Comparison of ENCODE assay signal across 8 cellular contexts in genomic region chr7:3301831-3302618, GRCh38. TPM values are rescaled to one million over a fixed set of nuclear protein-coding genes. Genes with fewer than 3 reads are reported as not detected.
DNase-seq lines count a peak whose midpoint lies in the region; ATAC-seq, FAIRE-seq and TF ChIP-seq lines count a peak whose summit lies in the region.

No MANE protein-coding gene starts in this region.

- H3K4me1 Mint-ChIP-seq in activated T-cell treated with anti-CD3 and anti-CD28 coated beads, Interleukin-2, amount 50 U/mL, for 72 hours (ENCODE audit: low read depth) = peaks cover 18% of the 10 kb centered on the region

- intact Hi-C loops in heart right ventricle (cut with DNase I) = loop anchor here in 4 of 10 donors (5.0 to 10.0 kb wide), 3 partner anchors 437 to 595 kb away; no protein-coding TSS in a partner anchor
- intact Hi-C loops in pancreas (cut with DNase I) = loop anchor here in 1 of 3 donors (10.0 kb wide), 1 partner anchor 593 kb away; no protein-coding TSS in a partner anchor

- TF ChIP-seq CTCF in heart right ventricle (IDR thresholded peaks at IDR 0.05) (peak in 5 of 9 donors; percentile 14 to 32 (median 22)), pancreas (IDR thresholded peaks at IDR 0.05) (no peak), D721Med (IDR thresholded peaks at IDR 0.05; ENCODE audit: insufficient read depth, missing control alignments) (no peak)

- peaks cover 0 to 54% (median 16%) of the 10 kb centered on the region in 7 donors for H3K27me3 ChIP-seq in heart right ventricle
- no peaks in the 10 kb centered on the region for H3K27me3 ChIP-seq in pancreas

- H3K9me3 ChIP-seq in heart right ventricle = no peaks in the 10 kb centered on the region
- no peaks in the 10 kb centered on the region for H3K9me3 ChIP-seq in pancreas

- H3K27ac ChIP-seq in heart right ventricle (peak overlapping the region in 3 of 10 donors; percentile 19 to 49 (median 28)), pancreas (peak overlapping the region; percentile 16 to 60 (median 53))

- no peaks in the 10 kb centered on the region for H3K9me3 Mint-ChIP-seq in activated T-cell treated with anti-CD3 and anti-CD28 coated beads, Interleukin-2, amount 50 U/mL, for 72 hours

- WGBS in heart right ventricle, 2 donors = 0 to 1% methylated on average over 42 to 45 of the region's 45 CpGs
- 1% methylated on average over 45 of the region's 45 CpGs for WGBS in pancreas, 2 donors

- peak in 1 of 2 donors; percentile 2 for ATAC-seq in activated T-cell treated with anti-CD3 and anti-CD28 coated beads, Interleukin-2, amount 50 U/mL, for 72 hours (replicated peaks in 1 of 2)
- ATAC-seq in heart right ventricle = peak in 2 of 8 donors; percentile 22 to 52
- peak in 3 of 4 donors; percentile 21 to 49 (median 34) for ATAC-seq in pancreas
- no peak for ATAC-seq in GM18505 (IDR thresholded peaks at IDR 0.05; ENCODE audit: unreplicated experiment)

- no peak overlapping the region for H3K27ac Mint-ChIP-seq in activated T-cell treated with anti-CD3 and anti-CD28 coated beads, Interleukin-2, amount 50 U/mL, for 72 hours

- no peaks in the 10 kb centered on the region for H3K36me3 Mint-ChIP-seq in activated T-cell treated with anti-CD3 and anti-CD28 coated beads, Interleukin-2, amount 50 U/mL, for 72 hours (ENCODE audit: insufficient read depth in 2 of 2)

- peak; percentile 72 for DNase-seq in DMS153 treated with DMSO at 0.1 percent for 48 hours (lab: John Stamatoyannopoulos, UW; ENCODE audit: unreplicated experiment)
- DNase-seq in NCI-H2196 treated with DMSO at 0.1 percent for 48 hours (lab: John Stamatoyannopoulos, UW; ENCODE audit: unreplicated experiment) = peak; percentile 7
- DNase-seq in activated T-cell treated with anti-CD3 and anti-CD28 coated beads, Interleukin-2, amount 50 U/mL, for 72 hours = peak; percentile 16 to 17
- peak in 1 of 2 donors; percentile 19 for DNase-seq in heart right ventricle
- peak; percentile 26 to 76 (median 50) for DNase-seq in pancreas
- no peak for DNase-seq in activated CD4-positive, CD25-positive, alpha-beta regulatory T cell (lab: John Stamatoyannopoulos, UW)
- DNase-seq in D721Med (ENCODE audit: insufficient read length, low spot score) = no peak

- FAIRE-seq in pancreas (lab: Jason Lieb, UNC) = no peak
- no peak for FAIRE-seq in D721Med (lab: Jason Lieb, UNC)

- H3K27me3 Mint-ChIP-seq in activated T-cell treated with anti-CD3 and anti-CD28 coated beads, Interleukin-2, amount 50 U/mL, for 72 hours (ENCODE audit: low read depth) = peaks cover 64% of the 10 kb centered on the region

- H3K36me3 ChIP-seq in heart right ventricle (no peaks in the 10 kb centered on the region), pancreas (no peaks in the 10 kb centered on the region)

- H3K4me3 ChIP-seq in heart right ventricle (peak overlapping the region; percentile 32 to 67 (median 56)), pancreas (peak overlapping the region; percentile 61 to 76 (median 67))

- H3K4me3 Mint-ChIP-seq in activated T-cell treated with anti-CD3 and anti-CD28 coated beads, Interleukin-2, amount 50 U/mL, for 72 hours = peak overlapping the region; percentile 82 to 85

- TF ChIP-seq POLR2A in GM18505 (IDR thresholded peaks at IDR 0.05; ENCODE audit: borderline replicate concordance, extremely low read depth, insufficient read depth, insufficient read length) = no peak

- H3K4me1 ChIP-seq in heart right ventricle (peaks cover 0 to 24% (median 9%) of the 10 kb centered on the region in 9 donors), pancreas (peaks cover 0 to 9% (median 0%) of the 10 kb centered on the region in 3 donors)

RNA-seq across cellular contexts. Expression of gene SDK1, which starts 1.0 kb away (rescaled TPM):
- 1 to 10 TPM; 6.1 to 6.3 TPM for total RNA-seq in activated T-cell treated with anti-CD3 and anti-CD28 coated beads, Interleukin-2, amount 50 U/mL, for 72 hours
- 1 to 10 TPM; 1.0 to 5.3 (median 3.7) TPM for total RNA-seq in heart right ventricle
- polyA plus RNA-seq in heart right ventricle = 1 to 10 TPM; 2.1 to 2.3 TPM
- 10 to 100 TPM; 15.0 to 30.8 (median 22.3) TPM for total RNA-seq in pancreas
- 10 to 100 TPM; 10.8 to 15.1 TPM for polyA plus RNA-seq in pancreas

Comparison
In these comparisons a context has a peak if more than half of its experiments do, and no peak if none do; other contexts are left out.
1. DNase-seq: peak in DMS153 treated with DMSO at 0.1 percent for 48 hours (single experiment), NCI-H2196 treated with DMSO at 0.1 percent for 48 hours (single experiment), activated T-cell treated with anti-CD3 and anti-CD28 coated beads, Interleukin-2, amount 50 U/mL, for 72 hours (2 of 2) and pancreas (6 of 6); none in activated CD4-positive, CD25-positive, alpha-beta regulatory T cell (0 of 4) and D721Med (single experiment).
2. CTCF ChIP-seq: peak in heart right ventricle (5 of 9); none in pancreas (0 of 4) and D721Med (single experiment).